In the genomic region with DNA sequence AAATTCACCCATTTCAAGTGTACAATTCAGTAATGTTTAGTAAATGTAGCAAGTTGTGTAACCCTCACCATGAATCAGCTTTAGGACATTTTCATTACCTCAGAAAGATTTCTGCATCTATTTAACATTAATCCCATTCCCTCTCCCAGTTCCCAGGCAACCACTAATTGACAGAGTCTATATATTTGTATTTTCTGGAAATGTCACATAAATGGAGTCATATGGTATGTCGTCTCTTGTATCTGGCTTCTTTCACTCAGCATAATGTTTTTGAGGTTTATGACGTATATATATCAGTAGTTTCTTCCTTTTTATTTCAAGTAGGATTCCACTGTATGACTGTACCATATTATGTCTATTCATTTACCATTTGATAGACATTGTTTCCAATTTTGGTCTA, we compare ENCODE assay signal across 33 cellular contexts.
DNase-seq lines count a peak whose midpoint lies in the region; ATAC-seq and TF ChIP-seq lines count a peak whose summit lies in the region.
"Had no signal": no experiment of that assay in that cellular context is flagged by ENCODE, and none has a peak within 500 bp of the region (broad histone marks: within the 10 kb centered on the region; RNA-seq: fewer than 3 reads in every experiment).

No MANE protein-coding gene starts in this region.

- peaks cover 21% of the 10 kb centered on the region for H3K36me3 Mint-ChIP-seq in brain
- H3K36me3 Mint-ChIP-seq: activated naive CD4-positive, alpha-beta T cell treated with anti-CD3 and anti-CD28 coated beads, Interleukin-2, amount 10 ng/mL, durations not matched to agents 7 days and 5 days had no signal

- H3K4me3 ChIP-seq in A673 (ENCODE audit: low read depth, low read length, poor library complexity, severe bottlenecking) (no peak overlapping the region), IMR-90 (ENCODE audit: insufficient read depth, low read depth, low read length) (no peak overlapping the region), fibroblast of villous mesenchyme (ENCODE audit: low read depth, low read length) (no peak overlapping the region), osteoblast (ENCODE audit: insufficient read depth, low read length) (no peak overlapping the region)
- H3K4me3 ChIP-seq: gastrocnemius medialis, MG63, Peyer's patch, suprapubic skin, uterus had no signal

- peaks cover 12 to 30% of the 10 kb centered on the region in 2 experiments; a peak in 2 of 4 replicates for H3K79me1 ChIP-seq in IMR-90 (ENCODE audit: low read depth in 1 of 2, low read length in 2 of 2)

- intact Hi-C loops in A673 (cut with micrococcal nuclease; ENCODE audit: unreplicated experiment) (no loop called here), IMR-90 (cut with micrococcal nuclease) (no loop called here)

- no peak overlapping the region for H2BK15ac ChIP-seq in IMR-90 (ENCODE audit: low read depth, low read length)

- peaks cover 0 to 12% (median 0%) of the 10 kb centered on the region in 5 experiments for H3K9me3 Mint-ChIP-seq in brain
- H3K9me3 Mint-ChIP-seq: activated naive CD4-positive, alpha-beta T cell treated with anti-CD3 and anti-CD28 coated beads, Interleukin-2, amount 10 ng/mL, durations not matched to agents 7 days and 5 days had no signal

- H2BK20ac ChIP-seq in IMR-90 (ENCODE audit: low read depth, low read length) = no peak overlapping the region

- no peak overlapping the region for H2BK5ac ChIP-seq in IMR-90 (ENCODE audit: low read depth, low read length, poor library complexity, severe bottlenecking)

- WGBS in IMR-90 (ENCODE audit: extremely low coverage in 2 of 2, insufficient read length in 1 of 2), 2 experiments = no CpG with 5 or more reads among the region's 2 CpGs

- CTCF ChIA-PET in A673 (lab: Charles Lee) = no interaction called here
- CTCF ChIA-PET in IMR-90 (lab: Yijun Ruan, JAX) = interaction anchor here (0.6 kb wide), 1 partner anchor 112 kb away, joined by 3 read pairs; no protein-coding TSS in a partner anchor

- H3K4me3 Mint-ChIP-seq in brain = peak overlapping the region in 2 of 5 experiments; percentile 6 to 39
- H3K4me3 Mint-ChIP-seq: activated B cell treated with CpG ODN at 0.5 μM for 24 hours; activated naive CD4-positive, alpha-beta T cell treated with anti-CD3 and anti-CD28 coated beads, Interleukin-2, amount 10 ng/mL, durations not matched to agents 7 days and 5 days; activated T-cell treated with anti-CD3 and anti-CD28 coated beads, Interleukin-2, amount 50 U/mL, for 4 hours; CD8-positive, alpha-beta memory T cell; stimulated activated naive B cell treated with anti-CD40 and anti-IgM and Interleukin-4, amounts not matched to agents 10 μg/mL and 1 μg/mL and 100 μg/mL, for 72 hours had no signal

- no peak overlapping the region for H3K23ac ChIP-seq in IMR-90 (ENCODE audit: low read depth, low read length)

- H3K79me2 ChIP-seq in osteoblast (ENCODE audit: insufficient read depth, low read length) = peaks cover 4% of the 10 kb centered on the region

- H4K20me1 ChIP-seq in IMR-90 (ENCODE audit: insufficient read depth, low read length) (peaks cover 6% of the 10 kb centered on the region; the same call in 1 of the 2 replicates), osteoblast (ENCODE audit: insufficient read depth, low read length) (peaks cover 4% of the 10 kb centered on the region)

- H3K4me1 ChIP-seq in A673 (ENCODE audit: insufficient read depth, low read length, poor library complexity, severe bottlenecking) (peaks cover 5% of the 10 kb centered on the region), IMR-90 (ENCODE audit: control insufficient read depth, insufficient read depth, low read length) (peaks cover 2% of the 10 kb centered on the region), osteoblast (ENCODE audit: insufficient read depth, low read length) (peaks cover 17% of the 10 kb centered on the region)
- H3K4me1 ChIP-seq: gastrocnemius medialis, uterus had no signal

- H3K27ac Mint-ChIP-seq in brain = peak overlapping the region in 4 of 5 experiments; percentile 21 to 77 (median 54)
- H3K27ac Mint-ChIP-seq: activated B cell treated with CpG ODN at 0.5 μM for 24 hours; activated naive CD4-positive, alpha-beta T cell treated with anti-CD3 and anti-CD28 coated beads, Interleukin-2, amount 10 ng/mL, durations not matched to agents 7 days and 5 days; CD8-positive, alpha-beta memory T cell; stimulated activated naive B cell treated with anti-CD40 and anti-IgM and Interleukin-4, amounts not matched to agents 10 μg/mL and 1 μg/mL and 100 μg/mL, for 72 hours had no signal

- H3K4me1 Mint-ChIP-seq in brain = peaks cover 45% of the 10 kb centered on the region
- H3K4me1 Mint-ChIP-seq: activated B cell treated with CpG ODN at 0.5 μM for 24 hours; activated naive CD4-positive, alpha-beta T cell treated with anti-CD3 and anti-CD28 coated beads, Interleukin-2, amount 10 ng/mL, durations not matched to agents 7 days and 5 days; CD8-positive, alpha-beta memory T cell had no signal

- H3K27ac ChIP-seq in A673 (ENCODE audit: low read depth, low read length, poor library complexity, severe bottlenecking) (no peak overlapping the region), IMR-90 (ENCODE audit: insufficient read depth, low read length) (no peak overlapping the region), osteoblast (ENCODE audit: low read depth, low read length) (no peak overlapping the region)
- H3K27ac ChIP-seq: gastrocnemius medialis, Peyer's patch, suprapubic skin, uterus had no signal

- in situ Hi-C loops in IMR-90 (cut with MboI; ENCODE audit: low sequenced_read_pairs) = no loop called here

- dilution Hi-C loops in IMR-90 (cut with HindIII; ENCODE audit: low sequenced_read_pairs, unreplicated experiment) = no loop called here

- no peak for TF ChIP-seq POLR2A in IMR-90 (IDR thresholded peaks at IDR 0.05; ENCODE audit: low read depth, low read length)

- BruUV-seq in A673 (replicated peaks; lab: Mats Ljungman, UMichigan) (no TSS peak), IMR-90 (replicated peaks; lab: Mats Ljungman, UMichigan) (no TSS peak)

- H3K36me3 ChIP-seq in A673 (ENCODE audit: insufficient read depth, low read length, poor library complexity, severe bottlenecking) (no peaks in the 10 kb centered on the region), IMR-90 (ENCODE audit: control insufficient read depth, insufficient read depth, low read length) (peaks cover 1% of the 10 kb centered on the region; the same call in 1 of the 2 replicates), osteoblast (ENCODE audit: insufficient read depth, low read length) (no peaks in the 10 kb centered on the region)
- H3K36me3 ChIP-seq: BE2C, gastrocnemius medialis, MG63, Peyer's patch, suprapubic skin had no signal

- no peak overlapping the region for H2AK9ac ChIP-seq in IMR-90 (replicated peaks; ENCODE audit: low read depth, low read length, poor library complexity)

- no peak overlapping the region for H2BK120ac ChIP-seq in IMR-90 (ENCODE audit: low read depth, low read length)

- H2AK5ac ChIP-seq in IMR-90 (ENCODE audit: low read depth, low read length) = no peak overlapping the region

- no peak overlapping the region for H3K18ac ChIP-seq in IMR-90 (ENCODE audit: low read depth, low read length)

- no peak overlapping the region for H3K14ac ChIP-seq in IMR-90 (replicated peaks; ENCODE audit: low read depth, low read length)

- H3K27me3 Mint-ChIP-seq in brain = no peaks in the 10 kb centered on the region
- H3K27me3 Mint-ChIP-seq: activated B cell treated with CpG ODN at 0.5 μM for 24 hours; activated naive CD4-positive, alpha-beta T cell treated with anti-CD3 and anti-CD28 coated beads, Interleukin-2, amount 10 ng/mL, durations not matched to agents 7 days and 5 days; CD8-positive, alpha-beta memory T cell; stimulated activated naive B cell treated with anti-CD40 and anti-IgM and Interleukin-4, amounts not matched to agents 10 μg/mL and 1 μg/mL and 100 μg/mL, for 72 hours had no signal

- no peak for TF ChIP-seq CTCF in A673 (conservative IDR thresholded peaks at IDR 0.05; ENCODE audit: low read depth, low read length)
- no peak for TF ChIP-seq CTCF in IMR-90 (conservative IDR thresholded peaks at IDR 0.05; ENCODE audit: low read depth, low read length)
- no peak for TF ChIP-seq CTCF in brain (conservative IDR thresholded peaks at IDR 0.05)
- no peak for TF ChIP-seq CTCF in fibroblast of villous mesenchyme (IDR thresholded peaks at IDR 0.05; ENCODE audit: insufficient read depth, low read depth, low read length)
- no peak for TF ChIP-seq CTCF in osteoblast (IDR thresholded peaks at IDR 0.05; ENCODE audit: extremely low read depth, low read depth, low read length)

- H3K9ac ChIP-seq in IMR-90 (ENCODE audit: low read depth, low read length) = no peak overlapping the region

- no peak overlapping the region for H3K4ac ChIP-seq in IMR-90 (ENCODE audit: low read depth, low read length)

- no peak overlapping the region for H4K5ac ChIP-seq in IMR-90 (ENCODE audit: low read depth, low read length)

- POLR2A ChIA-PET in A673 (lab: Charles Lee; ENCODE audit: low non-redundant PET) (no interaction called here), IMR-90 (lab: Charles Lee; ENCODE audit: unreplicated experiment) (no interaction called here)

- H3K9me3 ChIP-seq in A673 (ENCODE audit: low read depth, low read length, poor library complexity, severe bottlenecking) = no peaks in the 10 kb centered on the region
- peaks cover 3% of the 10 kb centered on the region for H3K9me3 ChIP-seq in IMR-90 (ENCODE audit: control insufficient read depth, insufficient read depth, low read length)
- H3K9me3 ChIP-seq in osteoblast (ENCODE audit: low read depth, low read length) = peaks cover 3% of the 10 kb centered on the region
- H3K9me3 ChIP-seq: BE2C, gastrocnemius medialis, MG63, suprapubic skin, uterus had no signal

- H2AFZ ChIP-seq in IMR-90 (replicated peaks; ENCODE audit: low read length, poor library complexity) (no peak overlapping the region), osteoblast (ENCODE audit: low read length) (no peak overlapping the region)

- H4K91ac ChIP-seq in IMR-90 (ENCODE audit: insufficient read depth, low read depth, low read length) = no peak overlapping the region

- 0 out of 2 replicates have a peak, but pooled peaks cover 3% of the 10 kb centered on the region for H3K9me1 ChIP-seq in IMR-90 (ENCODE audit: insufficient read depth, low read length)

- no peak overlapping the region for H3K56ac ChIP-seq in IMR-90 (ENCODE audit: extremely low read depth, insufficient read depth, low read length)

- ATAC-seq in IMR-90 (ENCODE audit: low read depth) (peak; percentile 59; the same call in 1 of the 2 replicates), HG03095 (IDR thresholded peaks at IDR 0.05; ENCODE audit: unreplicated experiment) (no peak)
- ATAC-seq: activated T-cell treated with anti-CD3 and anti-CD28 coated beads, Interleukin-2, amount 50 U/mL, for 4 hours; gastrocnemius medialis; left colon; sciatic nerve; stimulated activated naive B cell treated with anti-CD40 and anti-IgM and Interleukin-4, amounts not matched to agents 10 μg/mL and 1 μg/mL and 100 μg/mL, for 72 hours had no signal

- H4K8ac ChIP-seq in IMR-90 (ENCODE audit: low read depth in 2 of 2, low read length in 2 of 2) = no peak overlapping the region

- H3K4me2 ChIP-seq in IMR-90 (ENCODE audit: low read depth, low read length) (no peak overlapping the region), osteoblast (ENCODE audit: insufficient read depth, low read length) (no peak overlapping the region)

- no peaks in the 10 kb centered on the region for H3K27me3 ChIP-seq in A673 (replicated peaks; ENCODE audit: insufficient read depth, low read depth, low read length, poor library complexity)
- H3K27me3 ChIP-seq in IMR-90 (ENCODE audit: control insufficient read depth, insufficient read depth, low read length) = no peaks in the 10 kb centered on the region
- H3K27me3 ChIP-seq in osteoblast (ENCODE audit: insufficient read depth, low read length) = no peaks in the 10 kb centered on the region
- H3K27me3 ChIP-seq: BE2C, gastrocnemius medialis, MG63, Peyer's patch, suprapubic skin, uterus had no signal

- TF ChIP-seq RAD21 in IMR-90 (IDR thresholded peaks at IDR 0.05; ENCODE audit: low read length) = no peak

- peak; percentile 33 for DNase-seq in A673 (ENCODE audit: low spot score)
- DNase-seq in IMR-90 = peak; percentile 52
- DNase-seq in fibroblast of villous mesenchyme (ENCODE audit: low read depth) = peak; percentile 45
- no peak for DNase-seq in SKM-1 (lab: John Stamatoyannopoulos, UW; ENCODE audit: unreplicated experiment)
- DNase-seq in osteoblast (ENCODE audit: insufficient read length, low spot score, missing footprints) = no peak
- no peak for DNase-seq in superior temporal gyrus (ENCODE audit: extremely low spot score)
- DNase-seq: activated B cell treated with CpG ODN at 0.5 μM for 24 hours; activated CD4-positive, alpha-beta T cell treated with anti-CD3 and anti-CD28 coated beads, Interleukin-2, amount 50 U/mL, for 1 hour; activated naive CD4-positive, alpha-beta T cell treated with anti-CD3 and anti-CD28 coated beads, Interleukin-2, amount 10 ng/mL, durations not matched to agents 7 days and 5 days; activated T-cell treated with anti-CD3 and anti-CD28 coated beads, Interleukin-2, amount 50 U/mL, for 4 hours; aorta; BE2C; CD8-positive, alpha-beta memory T cell; central memory CD4-positive, alpha-beta T cell; gastrocnemius medialis; KG1; left colon; mesendoderm; MG63; NCI-H1417; NCI-H2029 treated with DMSO at 0.1 percent for 48 hours; NCI-H345; NCI-H748 treated with DMSO at 0.1 percent for 48 hours; Peyer's patch; posterior cingulate gyrus; SHP77 treated with DMSO at 0.1 percent for 48 hours; stimulated activated CD4-positive, alpha-beta T cell treated with anti-CD3 and anti-CD28 coated beads, Interleukin-15, amount 100 ng/mL, for 24 hours; stimulated activated naive B cell treated with anti-CD40 and anti-IgM and Interleukin-4, amounts not matched to agents 10 μg/mL and 1 μg/mL and 100 μg/mL, for 72 hours; uterus had no signal

Comparison
In these comparisons a context has a peak if more than half of its experiments do, and no peak if none do; other contexts are left out.
1. DNase-seq: peak in A673 (single experiment), IMR-90 (single experiment) and fibroblast of villous mesenchyme (single experiment); none in SKM-1 (single experiment), osteoblast (single experiment) and superior temporal gyrus (single experiment).